In the genomic region with DNA sequence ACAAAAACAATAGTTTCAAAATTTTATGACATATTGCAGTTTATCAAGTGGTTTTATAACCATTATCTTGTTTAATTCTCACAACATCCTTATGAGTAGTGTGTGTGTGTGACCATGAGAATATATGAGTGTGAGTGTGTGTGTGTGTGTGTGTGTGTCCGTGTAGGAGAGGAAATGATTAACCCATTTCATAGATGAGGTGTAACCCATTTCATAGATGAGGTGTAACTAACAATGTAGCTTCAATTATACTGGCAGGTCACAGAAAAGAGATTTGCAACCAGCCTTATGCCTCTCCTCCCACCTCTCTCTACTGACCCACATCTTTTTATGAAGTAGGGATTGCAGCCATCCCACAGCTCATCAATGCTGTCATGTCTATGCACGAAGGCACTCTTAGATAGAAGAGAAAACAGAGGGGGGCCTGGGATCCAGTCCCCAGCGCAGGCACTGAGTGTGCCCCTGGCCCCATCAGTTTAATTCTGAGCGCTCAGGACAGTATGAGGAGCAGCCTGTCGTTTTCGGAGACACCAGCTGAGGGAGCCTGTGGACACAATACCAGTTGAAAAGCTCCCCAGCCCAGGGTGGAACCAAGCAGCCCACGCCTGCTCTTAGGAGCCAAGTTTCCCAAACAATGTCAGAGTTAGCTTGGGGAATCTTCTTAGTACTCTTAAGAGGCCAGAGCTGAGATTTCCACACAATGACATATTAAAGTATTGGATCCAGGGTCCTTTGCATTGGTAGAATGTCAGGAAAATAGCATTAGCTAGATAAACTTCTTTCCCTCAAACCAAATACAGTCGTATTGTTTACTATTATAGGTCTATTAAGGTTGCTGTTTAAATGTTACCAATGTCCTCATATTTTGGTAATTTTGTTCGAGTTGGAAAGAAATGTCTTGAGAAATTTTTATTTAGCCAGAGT, we compare ENCODE assay signal across 8 cellular contexts.
A peak's percentile ranks its signal among the peaks of the same experiment; 100 is the strongest.
DNase-seq lines count a peak whose midpoint lies in the region; ATAC-seq and TF ChIP-seq lines count a peak whose summit lies in the region.

No MANE protein-coding gene starts in this region.

- H3K36me3 Mint-ChIP-seq in MCF 10A (ENCODE audit: insufficient read depth, unreplicated experiment) = peaks cover 6% of the 10 kb centered on the region

- BruUV-seq in OCI-LY7 (replicated peaks; lab: Mats Ljungman, UMichigan) = no TSS peak
- BruUV-seq in MCF 10A (replicated peaks; lab: Mats Ljungman, UMichigan) = no TSS peak

- H4K20me1 ChIP-seq in OCI-LY7 (ENCODE audit: insufficient read depth, low read length) = no peaks in the 10 kb centered on the region

- H3K4me1 ChIP-seq in OCI-LY7 (ENCODE audit: insufficient read depth, low read length, poor library complexity, severe bottlenecking) = no peaks in the 10 kb centered on the region

- peaks cover 45% of the 10 kb centered on the region for H3K4me1 Mint-ChIP-seq in MCF 10A (ENCODE audit: insufficient read depth, unreplicated experiment)

- H3K9me2 ChIP-seq in OCI-LY7 (ENCODE audit: insufficient read depth, low read length) = no peaks in the 10 kb centered on the region

- POLR2A ChIA-PET in OCI-LY7 (lab: Charles Lee) = interaction anchor here (0.6 kb wide), 1 partner anchor 44 kb away, joined by 3 read pairs; no protein-coding TSS in a partner anchor
- POLR2A ChIA-PET in MCF 10A (lab: Yijun Ruan, JAX) = interaction anchor here (0.7 to 5.1 kb wide), 11 partner anchors 15 to 333 kb away, joined by 3 to 44 read pairs (median 3); no protein-coding TSS in a partner anchor

- H3K27ac ChIP-seq in OCI-LY7 (ENCODE audit: low read depth, low read length, poor library complexity, severe bottlenecking) = no peak overlapping the region

- DNase-seq in EL = peak; percentile 82
- DNase-seq in OCI-LY7 (ENCODE audit: low spot score) = peak; percentile 4
- DNase-seq in MCF 10A (ENCODE audit: unreplicated experiment) = peak; percentile 89
- peak; percentile 87 for DNase-seq in iris pigment epithelial cell (ENCODE audit: low read depth)
- DNase-seq in stimulated activated CD4-positive, alpha-beta T cell treated with anti-CD3 and anti-CD28 coated beads, Interleukin-4, amount 100 ng/mL, for 1 hour = peak; percentile 12
- DNase-seq in stimulated activated naive CD4-positive, alpha-beta T cell (lab: John Stamatoyannopoulos, UW) = no peak

- H3K36me3 ChIP-seq in OCI-LY7 (ENCODE audit: insufficient read depth, low read length) = no peaks in the 10 kb centered on the region

- ATAC-seq in GM19463 (IDR thresholded peaks at IDR 0.05; ENCODE audit: unreplicated experiment) = peak; percentile 79
- peak; percentile 90 for ATAC-seq in HG03442 (IDR thresholded peaks at IDR 0.05; ENCODE audit: unreplicated experiment)

- H3K9me3 Mint-ChIP-seq in MCF 10A (ENCODE audit: unreplicated experiment) = no peaks in the 10 kb centered on the region

- no peaks in the 10 kb centered on the region for H3K79me2 ChIP-seq in OCI-LY7 (ENCODE audit: insufficient read depth, low read depth, low read length)

- H3K4me2 ChIP-seq in OCI-LY7 (ENCODE audit: low read length) = no peak overlapping the region

- TF ChIP-seq CTCF in OCI-LY7 (conservative IDR thresholded peaks at IDR 0.05; ENCODE audit: low read length) (peak; percentile 43; the same call in 1 of the 2 replicates), MCF 10A (IDR thresholded peaks at IDR 0.05; ENCODE audit: unreplicated experiment) (peak; percentile 84)

- H3K27ac Mint-ChIP-seq in MCF 10A (ENCODE audit: low read depth, unreplicated experiment) = no peak overlapping the region

- CTCF ChIA-PET in OCI-LY7 (lab: Charles Lee; ENCODE audit: unreplicated experiment) = no interaction called here
- CTCF ChIA-PET in MCF 10A (lab: Yijun Ruan, JAX) = interaction anchor here (0.5 to 3.4 kb wide), 68 partner anchors 10 to 344 kb away, joined by 3 to 47 read pairs (median 5); no protein-coding TSS in a partner anchor

- H3K4me3 Mint-ChIP-seq in MCF 10A (ENCODE audit: unreplicated experiment) = no peak overlapping the region

- no peak overlapping the region for H2AFZ ChIP-seq in OCI-LY7 (ENCODE audit: low read length)

- no peaks in the 10 kb centered on the region for H3K9me3 ChIP-seq in OCI-LY7 (ENCODE audit: low read length)

- H3K27me3 Mint-ChIP-seq in MCF 10A (ENCODE audit: insufficient read depth, unreplicated experiment) = no peaks in the 10 kb centered on the region

- H3K4me3 ChIP-seq in OCI-LY7 (ENCODE audit: low read depth, low read length, poor library complexity, severe bottlenecking) = no peak overlapping the region

- intact Hi-C loops in OCI-LY7 (cut with micrococcal nuclease; ENCODE audit: unreplicated experiment) = no loop called here
- intact Hi-C loops in MCF 10A (cut with micrococcal nuclease) = loop anchor here (1.0 to 5.0 kb wide), 9 partner anchors 49 to 419 kb away; no protein-coding TSS in a partner anchor

Comparison
In these comparisons a context has a peak if more than half of its experiments do, and no peak if none do; other contexts are left out.
1. DNase-seq: peak in EL (single experiment), OCI-LY7 (single experiment), MCF 10A (single experiment), iris pigment epithelial cell (single experiment) and stimulated activated CD4-positive, alpha-beta T cell treated with anti-CD3 and anti-CD28 coated beads, Interleukin-4, amount 100 ng/mL, for 1 hour (single experiment); none in stimulated activated naive CD4-positive, alpha-beta T cell (0 of 6).